ENCODE assay signal across 1 cellular context in the genomic region with DNA sequence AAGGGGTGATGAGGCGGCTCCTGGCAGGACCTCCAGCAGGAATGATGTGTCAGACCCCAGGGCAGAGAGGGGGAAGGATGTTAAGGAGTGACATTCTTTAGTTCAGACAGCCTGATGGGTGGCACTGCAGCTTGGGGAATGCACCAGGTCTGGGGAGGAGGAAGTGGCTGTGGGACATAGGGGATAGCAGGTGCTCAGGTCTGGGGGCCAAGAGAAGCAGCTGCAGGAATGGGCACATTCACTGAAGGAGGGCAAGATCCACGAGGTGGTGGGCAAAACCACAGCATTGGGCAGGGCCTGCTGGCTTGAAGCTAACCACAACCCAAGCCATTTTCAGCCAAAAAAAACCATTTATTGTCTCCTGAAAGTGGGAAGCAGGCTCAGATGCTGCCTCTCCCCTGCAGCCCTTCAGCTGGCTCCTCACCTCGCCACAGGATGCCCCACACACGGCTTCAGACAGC.
TF ChIP-seq lines count a peak whose summit lies in the region.

No MANE protein-coding gene starts in this region.

TF ChIP-seq in GM12878, 131 proteins besides CTCF, POLR2A, EP300 and RAD21 (continued from another document):
- TF ChIP-seq, protein P1, sequence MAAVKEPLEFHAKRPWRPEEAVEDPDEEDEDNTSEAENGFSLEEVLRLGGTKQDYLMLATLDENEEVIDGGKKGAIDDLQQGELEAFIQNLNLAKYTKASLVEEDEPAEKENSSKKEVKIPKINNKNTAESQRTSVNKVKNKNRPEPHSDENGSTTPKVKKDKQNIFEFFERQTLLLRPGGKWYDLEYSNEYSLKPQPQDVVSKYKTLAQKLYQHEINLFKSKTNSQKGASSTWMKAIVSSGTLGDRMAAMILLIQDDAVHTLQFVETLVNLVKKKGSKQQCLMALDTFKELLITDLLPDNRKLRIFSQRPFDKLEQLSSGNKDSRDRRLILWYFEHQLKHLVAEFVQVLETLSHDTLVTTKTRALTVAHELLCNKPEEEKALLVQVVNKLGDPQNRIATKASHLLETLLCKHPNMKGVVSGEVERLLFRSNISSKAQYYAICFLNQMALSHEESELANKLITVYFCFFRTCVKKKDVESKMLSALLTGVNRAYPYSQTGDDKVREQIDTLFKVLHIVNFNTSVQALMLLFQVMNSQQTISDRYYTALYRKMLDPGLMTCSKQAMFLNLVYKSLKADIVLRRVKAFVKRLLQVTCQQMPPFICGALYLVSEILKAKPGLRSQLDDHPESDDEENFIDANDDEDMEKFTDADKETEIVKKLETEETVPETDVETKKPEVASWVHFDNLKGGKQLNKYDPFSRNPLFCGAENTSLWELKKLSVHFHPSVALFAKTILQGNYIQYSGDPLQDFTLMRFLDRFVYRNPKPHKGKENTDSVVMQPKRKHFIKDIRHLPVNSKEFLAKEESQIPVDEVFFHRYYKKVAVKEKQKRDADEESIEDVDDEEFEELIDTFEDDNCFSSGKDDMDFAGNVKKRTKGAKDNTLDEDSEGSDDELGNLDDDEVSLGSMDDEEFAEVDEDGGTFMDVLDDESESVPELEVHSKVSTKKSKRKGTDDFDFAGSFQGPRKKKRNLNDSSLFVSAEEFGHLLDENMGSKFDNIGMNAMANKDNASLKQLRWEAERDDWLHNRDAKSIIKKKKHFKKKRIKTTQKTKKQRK (IDR thresholded peaks at IDR 0.05; ENCODE audit: low read depth, low read length): no peak
